10 cellular contexts compared by ENCODE assay signal in genomic region chr3:40170395-40170794, GRCh38.
DNase-seq lines count a peak whose midpoint lies in the region; ATAC-seq lines count a peak whose summit lies in the region.
"Had no signal": no experiment of that assay in that cellular context is flagged by ENCODE, and none has a peak within 500 bp of the region (broad histone marks: within the 10 kb centered on the region; RNA-seq: fewer than 3 reads in every experiment).

No MANE protein-coding gene starts in this region.

- no peak overlapping the region for H3K27ac Mint-ChIP-seq in activated naive CD4-positive, alpha-beta T cell treated with anti-CD3 and anti-CD28 coated beads, Interleukin-2, amount 50 U/mL, for 72 hours
- H3K27ac Mint-ChIP-seq in activated CD4-positive, alpha-beta memory T cell treated with anti-CD3 and anti-CD28 coated beads for 36 hours = no peak overlapping the region

- no peaks in the 10 kb centered on the region for H3K4me1 Mint-ChIP-seq in activated CD4-positive, alpha-beta memory T cell treated with anti-CD3 and anti-CD28 coated beads for 36 hours (ENCODE audit: low read depth)

- H3K36me3 Mint-ChIP-seq in activated naive CD4-positive, alpha-beta T cell treated with anti-CD3 and anti-CD28 coated beads, Interleukin-2, amount 50 U/mL, for 72 hours = no peaks in the 10 kb centered on the region
- H3K36me3 Mint-ChIP-seq in activated CD4-positive, alpha-beta memory T cell treated with anti-CD3 and anti-CD28 coated beads for 36 hours = no peaks in the 10 kb centered on the region

- H3K4me3 Mint-ChIP-seq in activated CD4-positive, alpha-beta memory T cell treated with anti-CD3 and anti-CD28 coated beads for 36 hours = no peak overlapping the region

- no peak for DNase-seq in activated naive CD4-positive, alpha-beta T cell treated with anti-CD3 and anti-CD28 coated beads, Interleukin-2, amount 50 U/mL, for 72 hours (ENCODE audit: low spot score in 2 of 2)
- DNase-seq in activated naive CD4-positive, alpha-beta T cell treated with anti-CD3 and anti-CD28 coated beads, Interleukin-2, amount 50 U/mL, for 16 hours = no peak
- DNase-seq in activated CD4-positive, alpha-beta memory T cell treated with anti-CD3 and anti-CD28 coated beads for 36 hours = no peak
- DNase-seq in NCI-H345 treated with DMSO at 0.1 percent for 48 hours (lab: John Stamatoyannopoulos, UW; ENCODE audit: unreplicated experiment) (no peak), NCI-H1092 (lab: John Stamatoyannopoulos, UW) (no peak)
- no peak for DNase-seq in activated CD4-positive, alpha-beta T cell treated with anti-CD3 and anti-CD28 coated beads, Interleukin-2, amount 50 U/mL, for 48 hours
- DNase-seq: ACHN, upper lobe of right lung had no signal

- CTCF ChIA-PET in activated CD4-positive, alpha-beta memory T cell treated with anti-CD3 and anti-CD28 coated beads for 36 hours (lab: Charles Lee) = interaction anchor here (2.2 kb wide), 1 partner anchor 10 kb away, joined by 7 read pairs; no protein-coding TSS in a partner anchor

- POLR2A ChIA-PET in activated CD4-positive, alpha-beta memory T cell treated with anti-CD3 and anti-CD28 coated beads for 36 hours (lab: Charles Lee) = no interaction called here

- H3K9me3 Mint-ChIP-seq in activated naive CD4-positive, alpha-beta T cell treated with anti-CD3 and anti-CD28 coated beads, Interleukin-2, amount 50 U/mL, for 72 hours = no peaks in the 10 kb centered on the region
- no peaks in the 10 kb centered on the region for H3K9me3 Mint-ChIP-seq in activated CD4-positive, alpha-beta memory T cell treated with anti-CD3 and anti-CD28 coated beads for 36 hours

- intact Hi-C loops in activated CD4-positive, alpha-beta memory T cell treated with anti-CD3 and anti-CD28 coated beads for 36 hours (cut with micrococcal nuclease) = loop anchor here (10.0 kb wide), 1 partner anchor 356 kb away; no protein-coding TSS in a partner anchor

- ATAC-seq in activated naive CD4-positive, alpha-beta T cell treated with anti-CD3 and anti-CD28 coated beads, Interleukin-2, amount 50 U/mL, for 72 hours = peak; percentile 55 to 90
- ATAC-seq in HG02623 (IDR thresholded peaks at IDR 0.05; ENCODE audit: unreplicated experiment) = peak; percentile 96
- peak; percentile 97 for ATAC-seq in HG03460 (IDR thresholded peaks at IDR 0.05; ENCODE audit: unreplicated experiment)
- ATAC-seq: upper lobe of right lung had no signal

- no peaks in the 10 kb centered on the region for H3K27me3 Mint-ChIP-seq in activated CD4-positive, alpha-beta memory T cell treated with anti-CD3 and anti-CD28 coated beads for 36 hours
